Comparison of ENCODE assay signal across 10 cellular contexts in genomic region chr15:45393851-45394250, GRCh38. TPM values are rescaled to one million over a fixed set of nuclear protein-coding genes. Genes with fewer than 3 reads are reported as not detected.
DNase-seq lines count a peak whose midpoint lies in the region; ATAC-seq, FAIRE-seq and TF ChIP-seq lines count a peak whose summit lies in the region.
"Had no signal": no experiment of that assay in that cellular context is flagged by ENCODE, and none has a peak within 500 bp of the region (broad histone marks: within the 10 kb centered on the region; RNA-seq: fewer than 3 reads in every experiment).

No MANE protein-coding gene starts in this region.

- SMC1A ChIA-PET in GM12878 (lab: Charles Lee; ENCODE audit: uncharacterized antibody, unreplicated experiment) = interaction anchor here (1.0 to 5.6 kb wide), 12 partner anchors 8 to 230 kb away, joined by 3 to 46 read pairs (median 9); partner anchors contain the start of gene GATM

- no peak for TF ChIP-seq POLR2A in IMR-90 (IDR thresholded peaks at IDR 0.05; ENCODE audit: low read depth, low read length)
- no peak for TF ChIP-seq POLR2A in GM12878 (IDR thresholded peaks at IDR 0.05; ENCODE audit: low read depth, low read length)

- H3K36me3 ChIP-seq in GM06990 (ENCODE audit: control insufficient read depth, insufficient read depth, low read length) = no peaks in the 10 kb centered on the region
- H3K36me3 ChIP-seq in IMR-90 (ENCODE audit: control insufficient read depth, insufficient read depth, low read length) = no peaks in the 10 kb centered on the region
- no peaks in the 10 kb centered on the region for H3K36me3 ChIP-seq in GM12878 (ENCODE audit: control insufficient read depth in 2 of 2, insufficient read depth in 2 of 2, low read length in 1 of 2)
- H3K36me3 ChIP-seq: ascending aorta had no signal

- H3K56ac ChIP-seq in IMR-90 (ENCODE audit: extremely low read depth, insufficient read depth, low read length) = no peak overlapping the region

- WGBS in IMR-90 (ENCODE audit: extremely low coverage in 2 of 2, insufficient read length in 1 of 2), 2 experiments = no CpG with 5 or more reads among the region's 3 CpGs
- 100% methylated on average over 3 of the region's 3 CpGs for WGBS in GM12878 (ENCODE audit: insufficient coverage, insufficient replicate concordance, low lambda C conversion rate, missing lambda C conversion rate)

- no peak overlapping the region for H2BK20ac ChIP-seq in IMR-90 (ENCODE audit: low read depth, low read length)

- no peak overlapping the region for H4K91ac ChIP-seq in IMR-90 (ENCODE audit: insufficient read depth, low read depth, low read length)

- dilution Hi-C loops in IMR-90 (cut with HindIII; ENCODE audit: low sequenced_read_pairs, unreplicated experiment) = no loop called here

- H2AFZ ChIP-seq in IMR-90 (replicated peaks; ENCODE audit: low read length, poor library complexity) (no peak overlapping the region), GM12878 (ENCODE audit: control insufficient read depth, low read depth, low read length) (no peak overlapping the region)

- H3K4me3 ChIP-seq in GM06990 (replicated peaks; ENCODE audit: low read depth, low read length) (no peak overlapping the region), IMR-90 (ENCODE audit: insufficient read depth, low read depth, low read length) (no peak overlapping the region), GM12878 (no peak overlapping the region)
- H3K4me3 ChIP-seq: ascending aorta had no signal

- no peaks in the 10 kb centered on the region for H3K79me2 ChIP-seq in GM12878 (ENCODE audit: control insufficient read depth, insufficient read depth, low read length)

- no peak overlapping the region for H4K8ac ChIP-seq in IMR-90 (ENCODE audit: low read depth in 2 of 2, low read length in 2 of 2)

- H2BK120ac ChIP-seq in IMR-90 (ENCODE audit: low read depth, low read length) = no peak overlapping the region

- RAD21 ChIA-PET in GM12878 (lab: Charles Lee; ENCODE audit: unreplicated experiment) = interaction anchor here (1.1 to 4.4 kb wide), 5 partner anchors 8 to 231 kb away, joined by 5 to 27 read pairs (median 16); a partner anchor contains a TSS

- H3K27me3 ChIP-seq in GM06990 (replicated peaks; ENCODE audit: control insufficient read depth, insufficient read depth, low read length) (no peaks in the 10 kb centered on the region), IMR-90 (ENCODE audit: control insufficient read depth, insufficient read depth, low read length) (peaks cover 18% of the 10 kb centered on the region), GM12878 (replicated peaks in 1 of 2; ENCODE audit: control insufficient read depth in 2 of 2, insufficient read depth in 2 of 2, low read length in 1 of 2) (no peaks in the 10 kb centered on the region)
- H3K27me3 ChIP-seq: ascending aorta had no signal

- H3K9me1 ChIP-seq in IMR-90 (ENCODE audit: insufficient read depth, low read length) = no peaks in the 10 kb centered on the region

- FAIRE-seq in GM12878 (lab: Jason Lieb, UNC) = no peak

- POLR2A ChIA-PET in IMR-90 (lab: Charles Lee; ENCODE audit: unreplicated experiment) (no interaction called here), GM12878 (lab: Charles Lee) (interaction anchor here (1.4 to 3.1 kb wide), 2 partner anchors 9 to 17 kb away, joined by 5 to 17 read pairs; partner anchors contain the start of gene GATM), HEK293T (lab: Yijun Ruan, JAX) (interaction anchor here (1.0 kb wide), 1 partner anchor 8 kb away, joined by 3 read pairs; a partner anchor contains a TSS)

- no peak overlapping the region for H2AK9ac ChIP-seq in IMR-90 (replicated peaks; ENCODE audit: low read depth, low read length, poor library complexity)

- H3K9me3 ChIP-seq in IMR-90 (ENCODE audit: control insufficient read depth, insufficient read depth, low read length) (no peaks in the 10 kb centered on the region), GM12878 (replicated peaks; ENCODE audit: control insufficient read depth, insufficient read depth, low read length) (no peaks in the 10 kb centered on the region)
- H3K9me3 ChIP-seq: ascending aorta had no signal

- H4K5ac ChIP-seq in IMR-90 (ENCODE audit: low read depth, low read length) = no peak overlapping the region

- DNase-seq in GM06990 (ENCODE audit: extremely low read depth, insufficient read length) (no peak), IMR-90 (no peak), GM12878 (ENCODE audit: low read depth, low spot score) (no peak), medulla oblongata (ENCODE audit: extremely low spot score) (peak; percentile 26), HEK293T (ENCODE audit: extremely low spot score) (no peak), NCI-H524 treated with DMSO at 0.1 percent for 48 hours (lab: John Stamatoyannopoulos, UW) (no peak), UCSD-AML1 (lab: John Stamatoyannopoulos, UW; ENCODE audit: unreplicated experiment) (no peak)
- DNase-seq: NCI-H2081 had no signal

- H3K9ac ChIP-seq in IMR-90 (ENCODE audit: low read depth, low read length) (no peak overlapping the region), GM12878 (ENCODE audit: control insufficient read depth, insufficient read depth, low read length) (no peak overlapping the region)

- no peak overlapping the region for H3K18ac ChIP-seq in IMR-90 (ENCODE audit: low read depth, low read length)

- peak; percentile 43 for TF ChIP-seq CTCF in GM06990 (IDR thresholded peaks at IDR 0.05; ENCODE audit: insufficient read depth, low read length, poor library complexity, severe bottlenecking)
- 0 out of 2 replicates have a peak, but pooled peaks have one; percentile 9 for TF ChIP-seq CTCF in IMR-90 (conservative IDR thresholded peaks at IDR 0.05; ENCODE audit: low read depth, low read length)
- TF ChIP-seq CTCF in GM12878 (IDR thresholded peaks at IDR 0.05 in 2 of 3, conservative IDR thresholded peaks at IDR 0.05 in 1 of 3; ENCODE audit: control insufficient read depth in 2 of 3, extremely low read depth in 1 of 3, insufficient read depth in 1 of 3, low read depth in 3 of 3, low read length in 3 of 3) = peak; percentile 26 to 55 (median 53); a peak in 5 of 6 replicates

- H3K4me2 ChIP-seq in IMR-90 (ENCODE audit: low read depth, low read length) (no peak overlapping the region), GM12878 (ENCODE audit: control insufficient read depth, insufficient read depth) (no peak overlapping the region)

- ATAC-seq in IMR-90 (ENCODE audit: low read depth) (no peak), GM12878 (peak; percentile 48), GM19467 (IDR thresholded peaks at IDR 0.05; ENCODE audit: unreplicated experiment) (no peak)

- in situ Hi-C loops in IMR-90 (cut with MboI; ENCODE audit: low sequenced_read_pairs) = no loop called here
- in situ Hi-C loops in GM12878 (cut with MboI) = loop anchor here (5.0 kb wide), 2 partner anchors 87 to 192 kb away; no protein-coding TSS in a partner anchor

- no peaks in the 10 kb centered on the region for H3K79me1 ChIP-seq in IMR-90 (ENCODE audit: low read depth in 1 of 2, low read length in 2 of 2)

- H2BK5ac ChIP-seq in IMR-90 (ENCODE audit: low read depth, low read length, poor library complexity, severe bottlenecking) = no peak overlapping the region

- no peak overlapping the region for H3K27ac ChIP-seq in IMR-90 (ENCODE audit: insufficient read depth, low read length)
- H3K27ac ChIP-seq in GM12878 (ENCODE audit: control insufficient read depth, insufficient read depth) = no peak overlapping the region
- H3K27ac ChIP-seq: ascending aorta had no signal

- H3K23ac ChIP-seq in IMR-90 (ENCODE audit: low read depth, low read length) = no peak overlapping the region

- H4K20me1 ChIP-seq in IMR-90 (ENCODE audit: insufficient read depth, low read length) (no peaks in the 10 kb centered on the region), GM12878 (ENCODE audit: control insufficient read depth, insufficient read depth) (no peaks in the 10 kb centered on the region)

- no peak overlapping the region for H2AK5ac ChIP-seq in IMR-90 (ENCODE audit: low read depth, low read length)

- CTCF ChIA-PET in IMR-90 (lab: Yijun Ruan, JAX) (interaction anchor here (0.6 kb wide), 1 partner anchor 166 kb away, joined by 6 read pairs; no protein-coding TSS in a partner anchor), GM12878 (lab: Yijun Ruan, JAX) (interaction anchor here (1.2 to 5.7 kb wide), 7 partner anchors 8 to 230 kb away, joined by 3 to 81 read pairs (median 10); no protein-coding TSS in a partner anchor), HEK293T (lab: Yijun Ruan, JAX) (no interaction called here)

- no peak overlapping the region for H2BK15ac ChIP-seq in IMR-90 (ENCODE audit: low read depth, low read length)

- TF ChIP-seq EP300 in GM12878 (IDR thresholded peaks at IDR 0.05; ENCODE audit: borderline replicate concordance in 1 of 2, control insufficient read depth in 1 of 2, low read depth in 2 of 2, low read length in 2 of 2) = no peak

- H3K4me1 ChIP-seq in IMR-90 (ENCODE audit: control insufficient read depth, insufficient read depth, low read length) = no peaks in the 10 kb centered on the region
- peaks cover 21% of the 10 kb centered on the region for H3K4me1 ChIP-seq in GM12878 (ENCODE audit: control insufficient read depth, insufficient read depth, low read length)
- H3K4me1 ChIP-seq: ascending aorta had no signal

- BruUV-seq in IMR-90 (replicated peaks; lab: Mats Ljungman, UMichigan) (no TSS peak), GM12878 (replicated peaks; lab: Mats Ljungman, UMichigan) (no TSS peak)

- H3K4ac ChIP-seq in IMR-90 (ENCODE audit: low read depth, low read length) = no peak overlapping the region

- no peak for TF ChIP-seq RAD21 in IMR-90 (IDR thresholded peaks at IDR 0.05; ENCODE audit: low read length)
- peak; percentile 39 for TF ChIP-seq RAD21 in GM12878 (IDR thresholded peaks at IDR 0.05; ENCODE audit: insufficient read depth, low read depth, low read length)

- H3K14ac ChIP-seq in IMR-90 (replicated peaks; ENCODE audit: low read depth, low read length) = no peak overlapping the region

- intact Hi-C loops in IMR-90 (cut with micrococcal nuclease) (no loop called here), GM12878 (cut with micrococcal nuclease; ENCODE audit: unreplicated experiment) (loop anchor here (2.0 kb wide), 1 partner anchor 19 kb away; no protein-coding TSS in a partner anchor)

RNA-seq across cellular contexts. Expression of gene GATM, which starts 15.5 kb away (rescaled TPM):
- total RNA-seq in IMR-90 (2012; rRNA removed) = 0.18 and 0.28 TPM in 2 replicates
- 0.10 and 0.14 TPM in 2 replicates for polyA plus RNA-seq in IMR-90 (2012; rRNA removed)
- polyA plus RNA-seq in IMR-90 (2012; cell fraction: cytosol; rRNA removed) = 0.04 TPM in 1 of 2 replicates, not detected in the other
- polyA plus RNA-seq in IMR-90 (2012; cell fraction: nucleus; rRNA removed; ENCODE audit: low replicate concordance) = 0.08 and 0.16 TPM in 2 replicates
- 72.5 and 76.6 TPM in 2 replicates for total RNA-seq in GM12878 (2013; cell fraction: nucleolus; rRNA removed)
- 71.2 and 75.6 TPM in 2 replicates for total RNA-seq in GM12878 (2014; rRNA removed)
- total RNA-seq in GM12878 (2014; rRNA removed; fragmentation: Illumina TruSeq; extraction: Trizol) = 39.2 and 41.3 TPM in 2 replicates
- total RNA-seq in GM12878 (2021) = 37.1 and 42.5 TPM in 2 replicates
- polyA plus RNA-seq in GM12878 (2011; ENCODE audit: low read depth) = 36.9 TPM
- polyA plus RNA-seq in GM12878 (2011; rRNA removed) = 83.1 and 89.9 TPM in 2 replicates
- 52.4 and 57.8 TPM in 2 replicates for polyA plus RNA-seq in GM12878 (2011; cell fraction: cytosol; rRNA removed)
- 33.5 and 44.4 TPM in 2 replicates for polyA plus RNA-seq in GM12878 (2011; cell fraction: nucleus; rRNA removed)
- polyA plus RNA-seq in GM12878 (2012) = 34.3 and 58.1 TPM in 2 replicates
- polyA plus RNA-seq in GM12878 (2014; fragmentation: Illumina TruSeq; extraction: Trizol) = 50.8 and 60.7 TPM in 2 replicates
- polyA plus RNA-seq in GM12878 (2014; fragmentation: Nextera tagmentation; extraction: Ambion mirVana) = 10 to 100 TPM; 11.7 to 17.6 TPM
- polyA plus RNA-seq in GM12878 (2014; rRNA removed) = 63.8 and 65.6 TPM in 2 replicates
- polyA plus RNA-seq in GM12878 (2016; fragmentation: Nextera tagmentation; extraction: Ambion mirVana) = 10 to 100 TPM; 22.8 to 23.1 TPM
- 44.1 and 51.5 TPM in 2 replicates for polyA minus RNA-seq in GM12878 (2011; rRNA and poly(A)+ RNA removed)
- 17.6 and 18.3 TPM in 2 replicates for polyA minus RNA-seq in GM12878 (2011; cell fraction: cytosol; rRNA and poly(A)+ RNA removed)
- polyA minus RNA-seq in GM12878 (2011; cell fraction: nucleus; rRNA and poly(A)+ RNA removed) = 17.9 and 25.3 TPM in 2 replicates

Comparison
In these comparisons a context has a peak if more than half of its experiments do, and no peak if none do; other contexts are left out.
1. RNA of gene GATM, which starts 15.5 kb away (total RNA-seq): 37.1 to 76.6 TPM in GM12878; 0.18 to 0.28 TPM in IMR-90; every median in the first group is over 10 times any median in the second.
2. Peak in every context shown above with its lines, with median percentiles within 50 percentile points of each other: CTCF ChIP-seq.